Comparison of ENCODE assay signal across 9 cellular contexts in the genomic region with DNA sequence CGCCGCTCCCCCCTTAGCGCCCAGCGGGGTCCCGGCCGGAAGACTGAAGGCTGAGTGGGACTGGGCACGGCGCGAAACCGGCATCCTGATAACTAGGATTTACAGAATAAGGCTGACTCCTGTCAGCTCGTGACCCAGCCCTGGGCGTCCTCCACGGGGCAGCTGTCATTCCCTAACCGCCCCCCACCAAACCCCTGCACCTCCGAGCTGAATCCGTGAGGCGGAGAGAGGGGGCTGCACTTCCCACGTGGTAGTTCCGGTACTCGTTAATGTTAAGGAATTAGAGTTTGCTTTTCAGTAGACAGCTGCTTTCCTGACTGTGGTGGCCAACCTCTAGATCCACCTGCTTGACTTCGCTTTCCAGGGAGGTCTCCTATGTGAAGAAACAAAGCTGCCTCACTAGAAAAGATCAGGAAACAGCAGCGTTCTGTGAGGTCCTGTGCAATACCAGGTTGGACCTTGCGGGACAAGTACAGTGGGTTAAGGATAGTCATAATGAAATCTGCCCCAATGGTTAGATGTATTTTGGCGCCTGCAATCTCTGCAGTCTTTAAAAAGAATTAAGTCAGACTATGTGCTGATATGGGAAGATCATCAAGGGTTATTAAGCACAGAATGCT. TPM values are rescaled to one million over a fixed set of nuclear protein-coding genes. Genes with fewer than 3 reads are reported as not detected.
DNase-seq lines count a peak whose midpoint lies in the region; ATAC-seq and TF ChIP-seq lines count a peak whose summit lies in the region.
"Had no signal": no experiment of that assay in that cellular context is flagged by ENCODE, and none has a peak within 500 bp of the region (broad histone marks: within the 10 kb centered on the region; RNA-seq: fewer than 3 reads in every experiment).

No MANE protein-coding gene starts in this region.

- 5 to 6% methylated on average over 24 of the region's 24 CpGs for WGBS in GM23248 (ENCODE audit: low coverage in 1 of 2, low lambda C conversion rate in 2 of 2, missing lambda C conversion rate in 2 of 2), 2 experiments

- no peaks in the 10 kb centered on the region for H3K9me2 ChIP-seq in GM23248 (ENCODE audit: insufficient read depth)

- in situ Hi-C loops in GM23248 (cut with MboI): no loop called here
- in situ Hi-C loops in Panc1 (cut with HindIII; ENCODE audit: low pct_unique_long_range_greater_than_20kb, low sequenced_read_pairs): no loop called here

- H3K36me3 ChIP-seq in GM23248 (ENCODE audit: low read depth): peaks cover 3% of the 10 kb centered on the region; the same call in 1 of the 2 replicates
- no peaks in the 10 kb centered on the region; the same call in 1 of the 2 replicates for H3K36me3 ChIP-seq in Panc1 (ENCODE audit: control insufficient read depth, insufficient read depth, low read length)
- peaks cover 3% of the 10 kb centered on the region for H3K36me3 ChIP-seq in mucosa of stomach (ENCODE audit: control insufficient read depth, insufficient read depth, low read length)

- peaks cover 18% of the 10 kb centered on the region for H3F3A ChIP-seq in GM23248 (ENCODE audit: insufficient read depth)

- H3K79me2 ChIP-seq in GM23248 (ENCODE audit: insufficient read depth): peaks cover 8% of the 10 kb centered on the region; the same call in 1 of the 2 replicates

- TSS peak; percentile 95 for BruUV-seq in Panc1 (replicated peaks; lab: Mats Ljungman, UMichigan)

- H3K27me3 ChIP-seq in GM23248 (replicated peaks; ENCODE audit: insufficient read depth) (no peaks in the 10 kb centered on the region), Panc1 (ENCODE audit: control insufficient read depth, insufficient read depth, low read length) (no peaks in the 10 kb centered on the region), mucosa of stomach (ENCODE audit: control insufficient read depth, insufficient read depth, low read length) (no peaks in the 10 kb centered on the region)

- intact Hi-C loops in Panc1 (cut with micrococcal nuclease; ENCODE audit: unreplicated experiment): no loop called here

- DNase-seq in DMS 273 (lab: John Stamatoyannopoulos, UW; ENCODE audit: unreplicated experiment): peak; percentile 84
- peak; percentile 51 for DNase-seq in GM23248
- DNase-seq in Panc1 (ENCODE audit: low read depth, low spot score): no peak
- no peak for DNase-seq in effector memory CD8-positive, alpha-beta T cell
- no peak for DNase-seq in mucosa of gallbladder (ENCODE audit: low spot score)
- no peak for DNase-seq in NCI-H1105 treated with DMSO at 0.1 percent for 48 hours (lab: John Stamatoyannopoulos, UW)

- H3K4me3 Mint-ChIP-seq in effector memory CD8-positive, alpha-beta T cell: no peak overlapping the region

- H3K4me3 ChIP-seq in GM23248: peak overlapping the region; percentile 82
- peak overlapping the region; percentile 91 to 97 for H3K4me3 ChIP-seq in Panc1 (ENCODE audit: low read depth in 2 of 2, low read length in 2 of 2)
- peak overlapping the region; percentile 75 for H3K4me3 ChIP-seq in mucosa of stomach (ENCODE audit: low read length)

- H4K20me1 ChIP-seq in GM23248 (ENCODE audit: insufficient read depth): no peaks in the 10 kb centered on the region

- CTCF ChIA-PET in Panc1 (lab: Charles Lee): interaction anchor here (0.8 to 1.8 kb wide), 4 partner anchors 8 to 106 kb away, joined by 3 to 22 read pairs (median 4); no protein-coding TSS in a partner anchor

- H3K27me3 Mint-ChIP-seq in effector memory CD8-positive, alpha-beta T cell: no peaks in the 10 kb centered on the region
- H3K27me3 Mint-ChIP-seq: T-helper 17 cell had no signal

- peak overlapping the region; percentile 83 for H3K4me2 ChIP-seq in GM23248 (ENCODE audit: unreplicated experiment)

- POLR2A ChIA-PET in Panc1 (lab: Charles Lee): interaction anchor here (1.0 to 1.2 kb wide), 2 partner anchors 17 to 21 kb away, joined by 4 read pairs; no protein-coding TSS in a partner anchor

- H3K9ac ChIP-seq in GM23248 (peak overlapping the region; percentile 86), mucosa of stomach (ENCODE audit: low read length) (peak overlapping the region; percentile 97)

- peak; percentile 54 for TF ChIP-seq CTCF in Panc1 (IDR thresholded peaks at IDR 0.05)

- peak overlapping the region; percentile 75 for H2AFZ ChIP-seq in GM23248

- ATAC-seq in Panc1 (peak; percentile 56; the same call in 1 of the 2 replicates), GM18870 (IDR thresholded peaks at IDR 0.05; ENCODE audit: unreplicated experiment) (no peak)
- peak; percentile 12 for ATAC-seq in effector memory CD8-positive, alpha-beta T cell (replicated peaks)

- H3K27ac ChIP-seq in GM23248 (peak overlapping the region; percentile 62), Panc1 (ENCODE audit: low read length) (peak overlapping the region; percentile 88)

- no peak overlapping the region for H3K27ac Mint-ChIP-seq in effector memory CD8-positive, alpha-beta T cell
- H3K27ac Mint-ChIP-seq: T-helper 17 cell had no signal

- H3K9me3 ChIP-seq in GM23248 (ENCODE audit: low read depth) (no peaks in the 10 kb centered on the region), Panc1 (ENCODE audit: control insufficient read depth, insufficient read depth, low read depth, low read length) (no peaks in the 10 kb centered on the region), mucosa of stomach (ENCODE audit: control insufficient read depth, low read length) (no peaks in the 10 kb centered on the region)

- peaks cover 25% of the 10 kb centered on the region for H3K4me1 ChIP-seq in GM23248 (ENCODE audit: insufficient read depth)
- H3K4me1 ChIP-seq in Panc1 (ENCODE audit: control insufficient read depth, insufficient read depth, low read length): peaks cover 19% of the 10 kb centered on the region
- H3K4me1 ChIP-seq in mucosa of stomach (ENCODE audit: control insufficient read depth, insufficient read depth, low read length): peaks cover 14% of the 10 kb centered on the region

- H3K9me3 Mint-ChIP-seq in effector memory CD8-positive, alpha-beta T cell: no peaks in the 10 kb centered on the region

- peaks cover 14 to 20% of the 10 kb centered on the region in 2 donors for H3K4me1 Mint-ChIP-seq in effector memory CD8-positive, alpha-beta T cell (ENCODE audit: low read depth in 2 of 2)

- peaks cover 21% of the 10 kb centered on the region for H3K36me3 Mint-ChIP-seq in effector memory CD8-positive, alpha-beta T cell (ENCODE audit: insufficient read depth)

RNA-seq across cellular contexts. Expression of a gene that starts 1.0 kb away (rescaled TPM):
- 17.4 and 22.9 TPM in 2 replicates for total RNA-seq in GM23248 (2014; rRNA removed; shearing (Covaris generic))
- polyA plus RNA-seq in GM23248 (2016; fragmentation: Nextera tagmentation; extraction: Ambion mirVana): 59.4 and 64.8 TPM in 2 replicates
- total RNA-seq in Panc1 (2021; ENCODE audit: unreplicated experiment): 163 TPM
- 195 TPM for polyA plus RNA-seq in Panc1 (2012; ENCODE audit: insufficient read length)
- 160 TPM for total RNA-seq in mucosa of gallbladder

RNA-seq across cellular contexts. Expression of a gene that starts 12.0 kb away (rescaled TPM):
- total RNA-seq in GM23248 (2014; rRNA removed; shearing (Covaris generic)): under 0.01 and 0.65 TPM in 2 replicates
- polyA plus RNA-seq in GM23248 (2016; fragmentation: Nextera tagmentation; extraction: Ambion mirVana): 0.06 TPM in 1 of 2 replicates, not detected in the other
- total RNA-seq in Panc1 (2021; ENCODE audit: unreplicated experiment) (12.7 TPM), mucosa of gallbladder (26.4 TPM)
- 6.7 TPM for polyA plus RNA-seq in Panc1 (2012; ENCODE audit: insufficient read length)

RNA-seq across cellular contexts. Expression of a gene that starts 22.2 kb away (rescaled TPM):
- 1.4 and 2.4 TPM in 2 replicates for total RNA-seq in GM23248 (2014; rRNA removed; shearing (Covaris generic))
- 1.2 and 2.0 TPM in 2 replicates for polyA plus RNA-seq in GM23248 (2016; fragmentation: Nextera tagmentation; extraction: Ambion mirVana)
- total RNA-seq in Panc1 (2021; ENCODE audit: unreplicated experiment): 125 TPM
- polyA plus RNA-seq in Panc1 (2012; ENCODE audit: insufficient read length): 145 TPM
- total RNA-seq in mucosa of gallbladder: 68.2 TPM

RNA-seq across cellular contexts. Expression of a gene that starts 40.6 kb away (rescaled TPM):
- 24.2 and 25.7 TPM in 2 replicates for total RNA-seq in GM23248 (2014; rRNA removed; shearing (Covaris generic))
- 9.9 and 10.2 TPM in 2 replicates for polyA plus RNA-seq in GM23248 (2016; fragmentation: Nextera tagmentation; extraction: Ambion mirVana)
- total RNA-seq in Panc1 (2021; ENCODE audit: unreplicated experiment) (48.6 TPM), mucosa of gallbladder (24.0 TPM)
- polyA plus RNA-seq in Panc1 (2012; ENCODE audit: insufficient read length): 51.2 TPM

RNA-seq across cellular contexts. Expression of a gene that starts 48.5 kb away (rescaled TPM):
- 18.8 and 36.9 TPM in 2 replicates for total RNA-seq in GM23248 (2014; rRNA removed; shearing (Covaris generic))
- 51.9 and 58.4 TPM in 2 replicates for polyA plus RNA-seq in GM23248 (2016; fragmentation: Nextera tagmentation; extraction: Ambion mirVana)
- 165 TPM for total RNA-seq in Panc1 (2021; ENCODE audit: unreplicated experiment)
- polyA plus RNA-seq in Panc1 (2012; ENCODE audit: insufficient read length): 180 TPM
- 107 TPM for total RNA-seq in mucosa of gallbladder

Comparison
In these comparisons a context has a peak if more than half of its experiments do, and no peak if none do; other contexts are left out.
1. DNase-seq: peak in DMS 273 (single experiment) and GM23248 (single experiment); none in Panc1 (single experiment), effector memory CD8-positive, alpha-beta T cell (0 of 3), mucosa of gallbladder (single experiment) and NCI-H1105 treated with DMSO at 0.1 percent for 48 hours (single experiment).
2. RNA of a gene that starts 22.2 kb away (total RNA-seq): 125 TPM in Panc1 (single experiment) and 68.2 TPM in mucosa of gallbladder (single experiment); 1.4 to 2.4 TPM in GM23248; every median in the first group is over 10 times any median in the second.
3. Peak in every context shown above with its lines, with median percentiles within 50 percentile points of each other: H3K4me3 ChIP-seq.